Comparison of ENCODE assay signal across 8 cellular contexts in the genomic region with DNA sequence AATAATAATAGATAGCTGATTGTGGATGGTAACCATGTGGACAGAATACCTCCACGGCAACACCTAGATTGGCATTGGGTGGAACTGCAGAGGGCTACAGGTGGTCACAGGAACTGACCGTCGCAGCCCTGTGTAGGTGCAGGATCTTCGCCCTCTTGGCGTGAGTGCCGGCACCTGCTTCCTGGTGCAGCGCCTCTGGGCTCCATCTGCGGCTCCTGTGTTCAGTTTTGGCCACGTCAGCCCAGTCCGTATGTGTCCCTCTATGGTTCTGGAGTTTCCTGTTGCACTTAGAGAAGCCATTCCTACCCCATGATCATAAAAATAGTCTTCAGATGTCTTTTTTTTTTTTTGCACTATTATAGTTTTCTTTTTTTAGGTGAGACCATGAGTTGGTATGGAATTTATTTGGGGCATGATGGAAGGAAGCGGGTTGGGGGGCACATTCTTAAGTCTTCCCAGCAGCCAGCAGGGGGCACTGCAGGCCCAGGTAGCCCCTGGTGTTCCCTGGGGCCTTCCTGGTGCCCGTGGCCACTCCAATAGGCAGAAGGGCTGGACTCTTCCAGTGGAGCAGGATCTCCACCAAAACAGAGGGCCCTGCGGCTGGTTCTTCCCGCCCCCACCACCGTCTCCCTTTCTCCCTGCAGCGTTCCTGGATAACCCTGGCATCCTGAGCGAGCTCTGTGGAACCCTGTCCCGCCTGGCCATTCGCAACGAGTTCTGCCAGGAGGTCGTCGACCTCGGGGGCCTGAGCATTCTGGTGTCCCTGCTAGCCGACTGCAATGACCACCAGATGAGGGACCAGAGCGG. TPM values are rescaled to one million over a fixed set of nuclear protein-coding genes. Genes with fewer than 3 reads are reported as not detected.
A peak's percentile ranks its signal among the peaks of the same experiment; 100 is the strongest.
DNase-seq lines count a peak whose midpoint lies in the region; ATAC-seq and TF ChIP-seq lines count a peak whose summit lies in the region.

No MANE protein-coding gene starts in this region.

- H3K9me3 ChIP-seq in Panc1 (ENCODE audit: control insufficient read depth, insufficient read depth, low read depth, low read length): no peaks in the 10 kb centered on the region

- no TSS peak for BruUV-seq in Panc1 (replicated peaks; lab: Mats Ljungman, UMichigan)

- no peaks in the 10 kb centered on the region for H3K9me3 Mint-ChIP-seq in activated naive CD8-positive, alpha-beta T cell treated with anti-CD3 and anti-CD28 coated beads for 36 hours

- no peaks in the 10 kb centered on the region for H3K4me1 ChIP-seq in Panc1 (ENCODE audit: control insufficient read depth, insufficient read depth, low read length)

- H3K36me3 Mint-ChIP-seq in activated naive CD8-positive, alpha-beta T cell treated with anti-CD3 and anti-CD28 coated beads for 36 hours: peaks cover 10% of the 10 kb centered on the region

- H3K27me3 ChIP-seq in Panc1 (ENCODE audit: control insufficient read depth, insufficient read depth, low read length): no peaks in the 10 kb centered on the region

- CTCF ChIA-PET in Panc1 (lab: Charles Lee): interaction anchor here (0.6 to 1.1 kb wide), 5 partner anchors 27 to 120 kb away, joined by 3 to 12 read pairs (median 3); no protein-coding TSS in a partner anchor

- H3K27ac ChIP-seq in 22Rv1: no peak overlapping the region
- no peak overlapping the region for H3K27ac ChIP-seq in Panc1 (ENCODE audit: low read length)

- TF ChIP-seq CTCF in 22Rv1 (IDR thresholded peaks at IDR 0.05): peak; percentile 84
- peak; percentile 78 for TF ChIP-seq CTCF in GM12874 (IDR thresholded peaks at IDR 0.05; ENCODE audit: insufficient read depth, low read depth, low read length)
- peak; percentile 81 for TF ChIP-seq CTCF in Panc1 (IDR thresholded peaks at IDR 0.05)

- in situ Hi-C loops in Panc1 (cut with HindIII; ENCODE audit: low pct_unique_long_range_greater_than_20kb, low sequenced_read_pairs): no loop called here

- POLR2A ChIA-PET in Panc1 (lab: Charles Lee): no interaction called here

- H3K27me3 Mint-ChIP-seq in activated naive CD8-positive, alpha-beta T cell treated with anti-CD3 and anti-CD28 coated beads for 36 hours: no peaks in the 10 kb centered on the region

- intact Hi-C loops in Panc1 (cut with micrococcal nuclease; ENCODE audit: unreplicated experiment) (no loop called here), left cardiac atrium (cut with DNase I) (loop anchor here in 1 of 2 donors (2.0 kb wide), 1 partner anchor 85 kb away; a partner anchor contains a TSS), sciatic nerve (cut with DNase I) (no loop called here)

- ATAC-seq in Panc1: peak; percentile 54; the same call in 1 of the 2 replicates
- peak; percentile 52 to 72 for ATAC-seq in left cardiac atrium
- ATAC-seq in sciatic nerve: peak; percentile 82
- no peak for ATAC-seq in HG03354 (IDR thresholded peaks at IDR 0.05; ENCODE audit: poor library complexity, severe bottlenecking, unreplicated experiment)

- no peak overlapping the region for H3K4me3 Mint-ChIP-seq in activated naive CD8-positive, alpha-beta T cell treated with anti-CD3 and anti-CD28 coated beads for 36 hours

- 0 out of 2 replicates have a peak, but pooled peaks cover 3% of the 10 kb centered on the region for H3K36me3 ChIP-seq in Panc1 (ENCODE audit: control insufficient read depth, insufficient read depth, low read length)

- DNase-seq in Panc1 (ENCODE audit: low read depth, low spot score): no peak
- peak; percentile 55 for DNase-seq in activated naive CD8-positive, alpha-beta T cell treated with anti-CD3 and anti-CD28 coated beads for 36 hours
- DNase-seq in left cardiac atrium: peak; percentile 73
- DNase-seq in sciatic nerve (ENCODE audit: low spot score): peak; percentile 78
- DNase-seq in SKM-1 treated with dmso at 0.1 percent for 144 hours (lab: John Stamatoyannopoulos, UW; ENCODE audit: unreplicated experiment): no peak

- no peaks in the 10 kb centered on the region for H3K4me1 Mint-ChIP-seq in activated naive CD8-positive, alpha-beta T cell treated with anti-CD3 and anti-CD28 coated beads for 36 hours

- no peak overlapping the region for H3K27ac Mint-ChIP-seq in activated naive CD8-positive, alpha-beta T cell treated with anti-CD3 and anti-CD28 coated beads for 36 hours

- H3K4me3 ChIP-seq in Panc1 (ENCODE audit: low read depth in 2 of 2, low read length in 2 of 2): no peak overlapping the region

RNA-seq across cellular contexts. Expression of a gene that starts 10.1 kb away (rescaled TPM):
- total RNA-seq in Panc1 (2021; ENCODE audit: unreplicated experiment) (2.6 TPM), left cardiac atrium (10 to 100 TPM; 13.9 to 15.2 TPM), sciatic nerve (14.8 TPM)
- 2.9 TPM for polyA plus RNA-seq in Panc1 (2012; ENCODE audit: insufficient read length)
- 10 to 100 TPM in 1 of 2 experiments, 1 to 10 TPM in 1; 8.0 to 10.3 TPM for total RNA-seq in activated naive CD8-positive, alpha-beta T cell treated with anti-CD3 and anti-CD28 coated beads for 36 hours

RNA-seq across cellular contexts. Expression of a gene that starts 20.3 kb away (rescaled TPM):
- total RNA-seq in Panc1 (2021; ENCODE audit: unreplicated experiment) (51.4 TPM), left cardiac atrium (10 to 100 TPM; 12.9 to 16.9 TPM), sciatic nerve (12.3 TPM)
- polyA plus RNA-seq in Panc1 (2012; ENCODE audit: insufficient read length): 64.8 TPM
- total RNA-seq in activated naive CD8-positive, alpha-beta T cell treated with anti-CD3 and anti-CD28 coated beads for 36 hours: 10 to 100 TPM; 51.3 to 54.0 TPM

RNA-seq across cellular contexts. Expression of a gene that starts 20.4 kb away (rescaled TPM):
- total RNA-seq in Panc1 (2021; ENCODE audit: unreplicated experiment) (112 TPM), left cardiac atrium (10 to 100 TPM; 59.7 to 63.7 TPM), sciatic nerve (87.7 TPM)
- 60.6 TPM for polyA plus RNA-seq in Panc1 (2012; ENCODE audit: insufficient read length)
- total RNA-seq in activated naive CD8-positive, alpha-beta T cell treated with anti-CD3 and anti-CD28 coated beads for 36 hours: 10 to 100 TPM; 74.2 to 81.8 TPM

Comparison
In these comparisons a context has a peak if more than half of its experiments do, and no peak if none do; other contexts are left out.
1. DNase-seq: peak in activated naive CD8-positive, alpha-beta T cell treated with anti-CD3 and anti-CD28 coated beads for 36 hours (single experiment), left cardiac atrium (single experiment) and sciatic nerve (single experiment); none in Panc1 (single experiment) and SKM-1 treated with dmso at 0.1 percent for 144 hours (single experiment).
2. Peak in every context shown above with its lines, with median percentiles within 50 percentile points of each other: CTCF ChIP-seq.